ENCODE assay signal across 1 cellular context in genomic region chr11:9759519-9760179, GRCh38.
TF ChIP-seq lines count a peak whose summit lies in the region.

No MANE protein-coding gene starts in this region.

TF ChIP-seq in HEK293, 187 proteins besides CTCF, POLR2A, EP300 and RAD21 (continued from another document):
- TF ChIP-seq REPIN1 (tag by site-specific recombination; IDR thresholded peaks at IDR 0.05; ENCODE audit: low read depth), result no peak; the same call in 1 of the 2 replicates
- TF ChIP-seq ZNF555 (tag by site-specific recombination; conservative IDR thresholded peaks at IDR 0.05), result no peak
- TF ChIP-seq KLF9 (tag by site-specific recombination; IDR thresholded peaks at IDR 0.05; ENCODE audit: low read depth), result peak; percentile 38; the same call in 1 of the 2 replicates
- no peak for TF ChIP-seq ZNF645 (tag by site-specific recombination; IDR thresholded peaks at IDR 0.05)
- TF ChIP-seq RBAK (tag by site-specific recombination; IDR thresholded peaks at IDR 0.05), result no peak; the same call in 1 of the 2 replicates
- no peak for TF ChIP-seq KLF7 (tag by site-specific recombination; IDR thresholded peaks at IDR 0.05; ENCODE audit: borderline replicate concordance)
- no peak for TF ChIP-seq ZNF404 (tag by site-specific recombination; IDR thresholded peaks at IDR 0.05)
- no peak for TF ChIP-seq ZNF211 (tag by site-specific recombination; IDR thresholded peaks at IDR 0.05; ENCODE audit: low read depth)
- TF ChIP-seq ZNF521 (tag by site-specific recombination; IDR thresholded peaks at IDR 0.05), result no peak
- no peak for TF ChIP-seq HOXD13 (CRISPR knock-in tag; IDR thresholded peaks at IDR 0.05; ENCODE audit: borderline replicate concordance)
- peak; percentile 68; the same call in 1 of the 2 replicates for TF ChIP-seq ZNF184 (tag by site-specific recombination; IDR thresholded peaks at IDR 0.05)
- TF ChIP-seq ZNF629 (tag by site-specific recombination; IDR thresholded peaks at IDR 0.05), result peak; percentile 94
- no peak for TF ChIP-seq AEBP2 (tag by site-specific recombination; IDR thresholded peaks at IDR 0.05; ENCODE audit: borderline replicate concordance)
- no peak; the same call in none of the 2 replicates for TF ChIP-seq KLF10 (tag by site-specific recombination; IDR thresholded peaks at IDR 0.05)
- TF ChIP-seq ZNF175 (tag by site-specific recombination; IDR thresholded peaks at IDR 0.05), result no peak
- TF ChIP-seq ZNF292 (tag by site-specific recombination; IDR thresholded peaks at IDR 0.05; ENCODE audit: borderline replicate concordance, low read depth), result no peak
- no peak for TF ChIP-seq ZNF433 (tag by site-specific recombination; IDR thresholded peaks at IDR 0.05; ENCODE audit: low read depth)
- TF ChIP-seq PRDM6 (tag by site-specific recombination; IDR thresholded peaks at IDR 0.05), result 0 out of 2 replicates have a peak, but pooled peaks have one; percentile 19
- no peak for TF ChIP-seq ZNF26 (tag by site-specific recombination; IDR thresholded peaks at IDR 0.05)
- peak; percentile 95 for TF ChIP-seq ZNF398 (tag by site-specific recombination; IDR thresholded peaks at IDR 0.05)
- TF ChIP-seq ZNF624 (tag by site-specific recombination; IDR thresholded peaks at IDR 0.05), result no peak
- TF ChIP-seq SP7 (tag by site-specific recombination; IDR thresholded peaks at IDR 0.05), result peak; percentile 96
- TF ChIP-seq ZNF19 (tag by site-specific recombination; IDR thresholded peaks at IDR 0.05; ENCODE audit: low read depth), result no peak
- TF ChIP-seq PRDM10 (tag by site-specific recombination; IDR thresholded peaks at IDR 0.05), result peak; percentile 88
- no peak for TF ChIP-seq ZNF654 (tag by site-specific recombination; IDR thresholded peaks at IDR 0.05; ENCODE audit: low read depth)
- no peak for TF ChIP-seq ZNF155 (tag by site-specific recombination; IDR thresholded peaks at IDR 0.05)
- no peak for TF ChIP-seq ZNF677 (tag by site-specific recombination; IDR thresholded peaks at IDR 0.05)
- TF ChIP-seq ZXDB (tag by site-specific recombination; IDR thresholded peaks at IDR 0.05), result peak; percentile 76
